Comparison of ENCODE assay signal across 1 cellular context in the genomic region with DNA sequence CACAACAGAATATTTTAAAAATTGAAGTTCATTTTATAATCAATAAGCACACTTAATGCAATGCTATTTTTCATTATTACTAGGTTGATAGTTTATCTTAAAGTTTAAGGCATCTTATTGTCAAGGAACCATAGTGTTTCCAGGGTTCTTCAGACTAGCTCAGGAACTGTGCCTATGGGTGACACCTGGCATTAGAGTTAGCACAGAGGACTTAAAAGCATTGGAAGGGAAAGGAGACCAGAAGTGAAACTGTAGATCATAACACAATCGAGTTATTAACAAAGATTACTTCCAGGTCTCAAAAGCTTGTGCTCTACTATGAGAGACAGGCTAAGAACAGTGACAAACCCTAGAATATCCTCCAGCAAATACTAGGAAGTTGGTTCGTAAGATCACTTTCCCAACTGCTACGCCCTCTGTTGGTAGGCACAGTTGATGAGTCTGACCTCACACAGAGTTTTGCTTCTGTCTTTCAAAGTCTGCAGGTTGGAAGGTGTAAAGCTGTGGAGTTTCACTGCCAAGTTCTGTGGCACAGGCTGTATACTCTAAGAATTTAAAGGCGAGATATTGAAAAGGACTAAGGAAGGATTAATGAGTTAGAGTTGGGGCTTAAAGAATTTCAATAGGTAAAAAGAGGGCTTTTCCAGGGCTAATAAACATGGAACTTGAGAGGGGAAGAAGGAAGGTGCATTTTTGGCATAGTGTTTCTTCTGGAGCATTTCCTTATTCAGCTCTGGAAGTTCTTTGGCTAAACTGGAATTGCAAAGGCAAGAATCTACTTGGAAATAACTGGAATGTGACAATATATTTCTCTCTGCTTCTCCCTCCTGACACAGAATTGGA.
TF ChIP-seq lines count a peak whose summit lies in the region.

No MANE protein-coding gene starts in this region.

TF ChIP-seq in IMR-90, 13 proteins besides CTCF, POLR2A, EP300 and RAD21:
- peak; percentile 82 for TF ChIP-seq SMC3 (IDR thresholded peaks at IDR 0.05; ENCODE audit: low read depth, low read length)
- TF ChIP-seq RFX5 (IDR thresholded peaks at IDR 0.05; ENCODE audit: low read depth, low read length), result no peak
TF ChIP-seq in IMR-90: peak in this region for 1.
